9 cellular contexts compared by ENCODE assay signal in genomic region chr16:55021595-55022475, GRCh38.
DNase-seq lines count a peak whose midpoint lies in the region; ATAC-seq and TF ChIP-seq lines count a peak whose summit lies in the region.
"Had no signal": no experiment of that assay in that cellular context is flagged by ENCODE, and none has a peak within 500 bp of the region (broad histone marks: within the 10 kb centered on the region; RNA-seq: fewer than 3 reads in every experiment).

No MANE protein-coding gene starts in this region.

- TF ChIP-seq CTCF in upper lobe of right lung (IDR thresholded peaks at IDR 0.05), result peak; percentile 6

- no peak overlapping the region for H3K4me3 Mint-ChIP-seq in activated naive CD4-positive, alpha-beta T cell treated with anti-CD3 and anti-CD28 coated beads for 36 hours

- DNase-seq in activated naive CD4-positive, alpha-beta T cell treated with anti-CD3 and anti-CD28 coated beads for 36 hours, result peak; percentile 6
- no peak for DNase-seq in activated naive CD4-positive, alpha-beta T cell treated with anti-CD3 and anti-CD28 coated beads, Interleukin-2, amount 50 U/mL, for 72 hours (ENCODE audit: low spot score in 2 of 2)
- DNase-seq in NCI-H748 (lab: John Stamatoyannopoulos, UW; ENCODE audit: unreplicated experiment) (peak; percentile 60), dermis blood vessel endothelial cell (peak; percentile 21), upper lobe of right lung (no peak), NCI-H1694 (lab: John Stamatoyannopoulos, UW) (no peak), NCI-H2081 treated with DMSO at 0.1 percent for 48 hours (lab: John Stamatoyannopoulos, UW) (no peak), GDM1 (lab: John Stamatoyannopoulos, UW) (no peak)

- no peaks in the 10 kb centered on the region for H3K36me3 ChIP-seq in upper lobe of right lung
- H3K36me3 ChIP-seq: BLaER1 had no signal

- H3K9me3 Mint-ChIP-seq in activated naive CD4-positive, alpha-beta T cell treated with anti-CD3 and anti-CD28 coated beads for 36 hours, result peaks cover 8% of the 10 kb centered on the region
- H3K9me3 Mint-ChIP-seq in activated naive CD4-positive, alpha-beta T cell treated with anti-CD3 and anti-CD28 coated beads, Interleukin-2, amount 50 U/mL, for 72 hours, result peaks cover 10 to 12% of the 10 kb centered on the region in 2 donors

- H3K4me1 Mint-ChIP-seq in activated naive CD4-positive, alpha-beta T cell treated with anti-CD3 and anti-CD28 coated beads for 36 hours (ENCODE audit: low read depth), result no peaks in the 10 kb centered on the region

- no peak overlapping the region for H3K4me3 ChIP-seq in upper lobe of right lung
- H3K4me3 ChIP-seq: BLaER1 had no signal

- no peak for ATAC-seq in activated naive CD4-positive, alpha-beta T cell treated with anti-CD3 and anti-CD28 coated beads, Interleukin-2, amount 50 U/mL, for 72 hours
- no peak for ATAC-seq in upper lobe of right lung

- no peaks in the 10 kb centered on the region for H3K9me3 ChIP-seq in upper lobe of right lung

- H3K36me3 Mint-ChIP-seq in activated naive CD4-positive, alpha-beta T cell treated with anti-CD3 and anti-CD28 coated beads for 36 hours (ENCODE audit: low read depth), result peaks cover 1% of the 10 kb centered on the region
- peaks cover 6 to 7% of the 10 kb centered on the region in 2 donors for H3K36me3 Mint-ChIP-seq in activated naive CD4-positive, alpha-beta T cell treated with anti-CD3 and anti-CD28 coated beads, Interleukin-2, amount 50 U/mL, for 72 hours

- no peaks in the 10 kb centered on the region for H3K4me1 ChIP-seq in upper lobe of right lung

- H3K27me3 ChIP-seq in upper lobe of right lung, result peaks cover 3% of the 10 kb centered on the region
- H3K27me3 ChIP-seq: BLaER1 had no signal

- no peak overlapping the region for H3K27ac ChIP-seq in upper lobe of right lung
- H3K27ac ChIP-seq: BLaER1 had no signal

- CTCF ChIA-PET in activated naive CD4-positive, alpha-beta T cell treated with anti-CD3 and anti-CD28 coated beads for 36 hours (lab: Charles Lee), result interaction anchor here (0.7 kb wide), 1 partner anchor 11 kb away, joined by 3 read pairs; no protein-coding TSS in a partner anchor

- peaks cover 46% of the 10 kb centered on the region for H3K27me3 Mint-ChIP-seq in activated naive CD4-positive, alpha-beta T cell treated with anti-CD3 and anti-CD28 coated beads for 36 hours (ENCODE audit: low read depth)

- intact Hi-C loops in activated naive CD4-positive, alpha-beta T cell treated with anti-CD3 and anti-CD28 coated beads for 36 hours (cut with micrococcal nuclease), result no loop called here
- intact Hi-C loops in upper lobe of right lung (cut with DNase I), result no loop called here

- no peak overlapping the region for H3K27ac Mint-ChIP-seq in activated naive CD4-positive, alpha-beta T cell treated with anti-CD3 and anti-CD28 coated beads for 36 hours
- no peak overlapping the region for H3K27ac Mint-ChIP-seq in activated naive CD4-positive, alpha-beta T cell treated with anti-CD3 and anti-CD28 coated beads, Interleukin-2, amount 50 U/mL, for 72 hours

Comparison
In these comparisons a context has a peak if more than half of its experiments do, and no peak if none do; other contexts are left out.
1. DNase-seq: peak in activated naive CD4-positive, alpha-beta T cell treated with anti-CD3 and anti-CD28 coated beads for 36 hours (single experiment), NCI-H748 (single experiment) and dermis blood vessel endothelial cell (single experiment); none in activated naive CD4-positive, alpha-beta T cell treated with anti-CD3 and anti-CD28 coated beads, Interleukin-2, amount 50 U/mL, for 72 hours (0 of 2), upper lobe of right lung (single experiment), NCI-H1694 (single experiment), NCI-H2081 treated with DMSO at 0.1 percent for 48 hours (single experiment) and GDM1 (single experiment).